1 cellular context compared by ENCODE assay signal in the genomic region with DNA sequence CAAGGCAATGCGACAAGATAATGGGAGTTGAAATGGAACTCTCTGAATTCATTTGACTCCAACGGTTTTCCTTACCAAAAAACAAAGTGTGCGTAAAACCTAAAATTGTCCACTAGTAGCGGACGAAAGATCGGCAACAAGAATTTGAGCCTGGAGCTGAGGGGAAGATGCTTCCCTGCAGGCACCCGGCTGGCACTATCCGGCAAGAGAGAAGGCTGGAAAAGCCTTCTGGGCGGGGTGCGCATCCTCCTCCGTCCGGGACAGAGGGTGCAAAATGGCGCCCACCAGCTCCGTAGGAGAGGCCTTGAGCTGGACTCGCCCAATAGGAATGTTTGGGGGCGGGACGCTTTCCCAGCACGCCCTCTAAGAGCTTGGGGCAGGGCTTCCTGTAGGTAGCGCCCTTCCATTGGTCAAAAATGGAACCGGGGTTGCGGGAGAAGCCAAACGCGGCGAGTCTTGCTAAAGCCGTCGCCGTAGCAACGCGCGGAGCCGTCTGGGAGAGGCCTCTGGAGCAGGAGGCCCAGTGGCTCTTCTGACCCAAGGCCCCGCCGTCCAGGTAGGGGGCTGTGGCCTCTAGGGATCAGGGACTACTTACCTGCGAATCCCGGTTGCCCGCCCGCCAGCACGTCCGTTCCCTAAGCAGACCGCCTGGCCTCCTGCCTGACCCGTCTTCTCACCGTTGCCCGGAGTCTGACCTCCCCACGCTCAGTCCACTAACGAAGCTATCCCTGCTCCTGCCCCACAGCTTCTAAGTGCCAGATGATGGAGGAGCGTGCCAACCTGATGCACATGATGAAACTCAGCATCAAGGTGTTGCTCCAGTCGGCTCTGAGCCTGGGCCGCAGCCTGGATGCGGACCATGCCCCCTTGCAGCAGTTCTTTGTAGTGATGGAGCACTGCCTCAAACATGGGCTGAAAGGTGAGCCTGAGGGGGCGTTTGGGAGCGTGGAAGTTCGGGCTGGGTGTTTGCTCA.
A peak's percentile ranks its signal among the peaks of the same experiment; 100 is the strongest.
TF ChIP-seq lines count a peak whose summit lies in the region.

No MANE protein-coding gene starts in this region.

TF ChIP-seq in GM12878, 131 proteins besides CTCF, POLR2A, EP300 and RAD21 (continued from another document):
- TF ChIP-seq, protein P1, sequence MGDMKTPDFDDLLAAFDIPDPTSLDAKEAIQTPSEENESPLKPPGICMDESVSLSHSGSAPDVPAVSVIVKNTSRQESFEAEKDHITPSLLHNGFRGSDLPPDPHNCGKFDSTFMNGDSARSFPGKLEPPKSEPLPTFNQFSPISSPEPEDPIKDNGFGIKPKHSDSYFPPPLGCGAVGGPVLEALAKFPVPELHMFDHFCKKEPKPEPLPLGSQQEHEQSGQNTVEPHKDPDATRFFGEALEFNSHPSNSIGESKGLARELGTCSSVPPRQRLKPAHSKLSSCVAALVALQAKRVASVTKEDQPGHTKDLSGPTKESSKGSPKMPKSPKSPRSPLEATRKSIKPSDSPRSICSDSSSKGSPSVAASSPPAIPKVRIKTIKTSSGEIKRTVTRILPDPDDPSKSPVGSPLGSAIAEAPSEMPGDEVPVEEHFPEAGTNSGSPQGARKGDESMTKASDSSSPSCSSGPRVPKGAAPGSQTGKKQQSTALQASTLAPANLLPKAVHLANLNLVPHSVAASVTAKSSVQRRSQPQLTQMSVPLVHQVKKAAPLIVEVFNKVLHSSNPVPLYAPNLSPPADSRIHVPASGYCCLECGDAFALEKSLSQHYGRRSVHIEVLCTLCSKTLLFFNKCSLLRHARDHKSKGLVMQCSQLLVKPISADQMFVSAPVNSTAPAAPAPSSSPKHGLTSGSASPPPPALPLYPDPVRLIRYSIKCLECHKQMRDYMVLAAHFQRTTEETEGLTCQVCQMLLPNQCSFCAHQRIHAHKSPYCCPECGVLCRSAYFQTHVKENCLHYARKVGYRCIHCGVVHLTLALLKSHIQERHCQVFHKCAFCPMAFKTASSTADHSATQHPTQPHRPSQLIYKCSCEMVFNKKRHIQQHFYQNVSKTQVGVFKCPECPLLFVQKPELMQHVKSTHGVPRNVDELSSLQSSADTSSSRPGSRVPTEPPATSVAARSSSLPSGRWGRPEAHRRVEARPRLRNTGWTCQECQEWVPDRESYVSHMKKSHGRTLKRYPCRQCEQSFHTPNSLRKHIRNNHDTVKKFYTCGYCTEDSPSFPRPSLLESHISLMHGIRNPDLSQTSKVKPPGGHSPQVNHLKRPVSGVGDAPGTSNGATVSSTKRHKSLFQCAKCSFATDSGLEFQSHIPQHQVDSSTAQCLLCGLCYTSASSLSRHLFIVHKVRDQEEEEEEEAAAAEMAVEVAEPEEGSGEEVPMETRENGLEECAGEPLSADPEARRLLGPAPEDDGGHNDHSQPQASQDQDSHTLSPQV (IDR thresholded peaks at IDR 0.05), result no peak
- no peak for TF ChIP-seq STAT1 (conservative IDR thresholded peaks at IDR 0.05)
- no peak for TF ChIP-seq SPI1 (IDR thresholded peaks at IDR 0.05; ENCODE audit: borderline replicate concordance, insufficient read depth, low read depth, low read length)
- TF ChIP-seq MTA2 (IDR thresholded peaks at IDR 0.05; ENCODE audit: low read depth), result no peak
- TF ChIP-seq SMARCA5 (IDR thresholded peaks at IDR 0.05), result no peak
- TF ChIP-seq IRF5 (IDR thresholded peaks at IDR 0.05; ENCODE audit: borderline replicate concordance), result no peak
- TF ChIP-seq SIX5 (IDR thresholded peaks at IDR 0.05; ENCODE audit: low read depth, low read length, severe bottlenecking), result no peak
- no peak for TF ChIP-seq JUNB (IDR thresholded peaks at IDR 0.05)
- TF ChIP-seq RUNX3 (IDR thresholded peaks at IDR 0.05; ENCODE audit: low read length), result no peak
- TF ChIP-seq HDGF (IDR thresholded peaks at IDR 0.05), result peak; percentile 58; the same call in 1 of the 2 replicates
- no peak for TF ChIP-seq HCFC1 (IDR thresholded peaks at IDR 0.05; ENCODE audit: low read length)
- TF ChIP-seq SKIL (IDR thresholded peaks at IDR 0.05; ENCODE audit: low read depth, poor library complexity, severe bottlenecking), result no peak
- no peak for TF ChIP-seq MYB (IDR thresholded peaks at IDR 0.05; ENCODE audit: borderline replicate concordance, low read depth, low read length)
- TF ChIP-seq CREB1 (IDR thresholded peaks at IDR 0.05; ENCODE audit: low read depth), result no peak; the same call in 1 of the 2 replicates
- TF ChIP-seq EZH2 (IDR thresholded peaks at IDR 0.05; ENCODE audit: borderline replicate concordance, control insufficient read depth, low read depth, low read length), result no peak
- peak; percentile 81 for TF ChIP-seq POLR2AphosphoS2 (IDR thresholded peaks at IDR 0.05; ENCODE audit: low read depth, low read length)
- no peak for TF ChIP-seq ZNF622 (IDR thresholded peaks at IDR 0.05)
- no peak for TF ChIP-seq TCF12 (IDR thresholded peaks at IDR 0.05; ENCODE audit: low read depth, low read length)
- TF ChIP-seq ETV6 (conservative IDR thresholded peaks at IDR 0.05 in 1 of 2, IDR thresholded peaks at IDR 0.05 in 1 of 2; ENCODE audit: borderline replicate concordance in 1 of 2, low read depth in 1 of 2), result no peak
- no peak for TF ChIP-seq HDAC6 (IDR thresholded peaks at IDR 0.05; ENCODE audit: unreplicated experiment)
- TF ChIP-seq, protein P2, sequence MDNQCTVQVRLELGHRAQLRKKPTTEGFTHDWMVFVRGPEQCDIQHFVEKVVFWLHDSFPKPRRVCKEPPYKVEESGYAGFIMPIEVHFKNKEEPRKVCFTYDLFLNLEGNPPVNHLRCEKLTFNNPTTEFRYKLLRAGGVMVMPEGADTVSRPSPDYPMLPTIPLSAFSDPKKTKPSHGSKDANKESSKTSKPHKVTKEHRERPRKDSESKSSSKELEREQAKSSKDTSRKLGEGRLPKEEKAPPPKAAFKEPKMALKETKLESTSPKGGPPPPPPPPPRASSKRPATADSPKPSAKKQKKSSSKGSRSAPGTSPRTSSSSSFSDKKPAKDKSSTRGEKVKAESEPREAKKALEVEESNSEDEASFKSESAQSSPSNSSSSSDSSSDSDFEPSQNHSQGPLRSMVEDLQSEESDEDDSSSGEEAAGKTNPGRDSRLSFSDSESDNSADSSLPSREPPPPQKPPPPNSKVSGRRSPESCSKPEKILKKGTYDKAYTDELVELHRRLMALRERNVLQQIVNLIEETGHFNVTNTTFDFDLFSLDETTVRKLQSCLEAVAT (IDR thresholded peaks at IDR 0.05), result no peak; the same call in 1 of the 2 replicates
- no peak for TF ChIP-seq FOXK2 (IDR thresholded peaks at IDR 0.05)
- peak; percentile 89 for TF ChIP-seq BMI1 (IDR thresholded peaks at IDR 0.05; ENCODE audit: borderline replicate concordance)
- TF ChIP-seq, protein P3, sequence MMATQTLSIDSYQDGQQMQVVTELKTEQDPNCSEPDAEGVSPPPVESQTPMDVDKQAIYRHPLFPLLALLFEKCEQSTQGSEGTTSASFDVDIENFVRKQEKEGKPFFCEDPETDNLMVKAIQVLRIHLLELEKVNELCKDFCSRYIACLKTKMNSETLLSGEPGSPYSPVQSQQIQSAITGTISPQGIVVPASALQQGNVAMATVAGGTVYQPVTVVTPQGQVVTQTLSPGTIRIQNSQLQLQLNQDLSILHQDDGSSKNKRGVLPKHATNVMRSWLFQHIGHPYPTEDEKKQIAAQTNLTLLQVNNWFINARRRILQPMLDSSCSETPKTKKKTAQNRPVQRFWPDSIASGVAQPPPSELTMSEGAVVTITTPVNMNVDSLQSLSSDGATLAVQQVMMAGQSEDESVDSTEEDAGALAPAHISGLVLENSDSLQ (IDR thresholded peaks at IDR 0.05), result no peak
- peak; percentile 93 for TF ChIP-seq POLR2AphosphoS5 (IDR thresholded peaks at IDR 0.05; ENCODE audit: low read length)
- no peak for TF ChIP-seq ZNF24 (IDR thresholded peaks at IDR 0.05)
- TF ChIP-seq BCL11A (IDR thresholded peaks at IDR 0.05; ENCODE audit: low read depth, low read length), result no peak
- TF ChIP-seq STAT3 (IDR thresholded peaks at IDR 0.05; ENCODE audit: low read depth, low read length), result no peak
- TF ChIP-seq NR2C2 (IDR thresholded peaks at IDR 0.05; ENCODE audit: borderline replicate concordance, control insufficient read depth, insufficient read length, low read depth), result no peak
- TF ChIP-seq, protein P4, sequence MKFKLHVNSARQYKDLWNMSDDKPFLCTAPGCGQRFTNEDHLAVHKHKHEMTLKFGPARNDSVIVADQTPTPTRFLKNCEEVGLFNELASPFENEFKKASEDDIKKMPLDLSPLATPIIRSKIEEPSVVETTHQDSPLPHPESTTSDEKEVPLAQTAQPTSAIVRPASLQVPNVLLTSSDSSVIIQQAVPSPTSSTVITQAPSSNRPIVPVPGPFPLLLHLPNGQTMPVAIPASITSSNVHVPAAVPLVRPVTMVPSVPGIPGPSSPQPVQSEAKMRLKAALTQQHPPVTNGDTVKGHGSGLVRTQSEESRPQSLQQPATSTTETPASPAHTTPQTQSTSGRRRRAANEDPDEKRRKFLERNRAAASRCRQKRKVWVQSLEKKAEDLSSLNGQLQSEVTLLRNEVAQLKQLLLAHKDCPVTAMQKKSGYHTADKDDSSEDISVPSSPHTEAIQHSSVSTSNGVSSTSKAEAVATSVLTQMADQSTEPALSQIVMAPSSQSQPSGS (IDR thresholded peaks at IDR 0.05; ENCODE audit: low read length), result no peak
- no peak for TF ChIP-seq TARDBP (IDR thresholded peaks at IDR 0.05; ENCODE audit: borderline replicate concordance)
- TF ChIP-seq RELA (IDR thresholded peaks at IDR 0.05; ENCODE audit: borderline replicate concordance, partially characterized antibody), result no peak
- TF ChIP-seq RBBP5 (conservative IDR thresholded peaks at IDR 0.05), result no peak
- TF ChIP-seq DPF2 (IDR thresholded peaks at IDR 0.05), result no peak
- TF ChIP-seq ZNF274 (IDR thresholded peaks at IDR 0.05; ENCODE audit: insufficient read depth, insufficient read length), result no peak
- no peak for TF ChIP-seq SUZ12 (IDR thresholded peaks at IDR 0.05; ENCODE audit: unreplicated experiment)
- TF ChIP-seq MTA3 (IDR thresholded peaks at IDR 0.05; ENCODE audit: borderline replicate concordance, low read length), result no peak
- no peak for TF ChIP-seq ZNF217 (IDR thresholded peaks at IDR 0.05)
